ENCODE assay signal across 13 cellular contexts in genomic region chr22:24177456-24177855, GRCh38. TPM values are rescaled to one million over a fixed set of nuclear protein-coding genes. Genes with fewer than 3 reads are reported as not detected.
DNase-seq lines count a peak whose midpoint lies in the region; ATAC-seq and TF ChIP-seq lines count a peak whose summit lies in the region.
"Had no signal": no experiment of that assay in that cellular context is flagged by ENCODE, and none has a peak within 500 bp of the region (broad histone marks: within the 10 kb centered on the region; RNA-seq: fewer than 3 reads in every experiment).

No MANE protein-coding gene starts in this region.

- intact Hi-C loops in transverse colon (cut with DNase I; ENCODE audit: low total_unique reads), result no loop called here

- peaks cover 11 to 36% (median 24%) of the 10 kb centered on the region in 4 donors for H3K4me1 ChIP-seq in transverse colon
- H3K4me1 ChIP-seq: HAP-1 had no signal

- 90% methylated on average over 9 of the region's 10 CpGs; no CpG with 5 or more reads in 1 of the 2 donors for WGBS in transverse colon (ENCODE audit: low coverage in 1 of 2), 2 donors

- DNase-seq in WERI-Rb-1 (no peak), coronary artery (ENCODE audit: low spot score) (no peak), transverse colon (no peak), 8988T (no peak)
- DNase-seq in naive thymus-derived CD8-positive, alpha-beta T cell, result peak in 1 of 10 donors; percentile 1
- no peak for DNase-seq in activated naive CD8-positive, alpha-beta T cell treated with anti-CD3 and anti-CD28 coated beads for 36 hours
- DNase-seq: CD4-positive, alpha-beta T cell; MG63; NCI-H2081 treated with DMSO at 0.1 percent for 48 hours; PC-9 had no signal

- peak overlapping the region; percentile 20; the same call in 1 of the 2 replicates for H3K27ac ChIP-seq in WERI-Rb-1
- peak overlapping the region; percentile 81 to 97 for H3K27ac ChIP-seq in coronary artery
- peak overlapping the region; percentile 44 to 77 (median 61) for H3K27ac ChIP-seq in transverse colon
- H3K27ac ChIP-seq: PC-9 had no signal

- no peak for TF ChIP-seq POLR2A in transverse colon (IDR thresholded peaks at IDR 0.05)

- H3K36me3 ChIP-seq in WERI-Rb-1 (peaks cover 49% of the 10 kb centered on the region), transverse colon (peaks cover 0 to 5% (median 2%) of the 10 kb centered on the region in 4 donors)
- H3K36me3 ChIP-seq: HAP-1, MG63 had no signal

- H3K9me3 ChIP-seq in WERI-Rb-1 (ENCODE audit: severe bottlenecking), result no peaks in the 10 kb centered on the region
- H3K9me3 ChIP-seq in transverse colon, result no peaks in the 10 kb centered on the region
- H3K9me3 ChIP-seq: HAP-1, MG63 had no signal

- H3K4me3 ChIP-seq in WERI-Rb-1 (ENCODE audit: low read depth, low read length) (no peak overlapping the region), coronary artery (no peak overlapping the region), transverse colon (no peak overlapping the region)
- H3K4me3 ChIP-seq: HAP-1, MG63, PC-9 had no signal

- H3K27me3 ChIP-seq in WERI-Rb-1 (ENCODE audit: insufficient read depth, low read depth, severe bottlenecking), result no peaks in the 10 kb centered on the region
- H3K27me3 ChIP-seq in transverse colon, result no peaks in the 10 kb centered on the region
- H3K27me3 ChIP-seq: MG63 had no signal

- no peak for ATAC-seq in naive thymus-derived CD8-positive, alpha-beta T cell
- ATAC-seq in GM21360 (IDR thresholded peaks at IDR 0.05; ENCODE audit: unreplicated experiment), result no peak

- no peak for TF ChIP-seq CTCF in WERI-Rb-1 (IDR thresholded peaks at IDR 0.05; ENCODE audit: low read depth, low read length)
- TF ChIP-seq CTCF in coronary artery (IDR thresholded peaks at IDR 0.05), result no peak
- no peak for TF ChIP-seq CTCF in transverse colon (IDR thresholded peaks at IDR 0.05)

- H3K27ac Mint-ChIP-seq in naive thymus-derived CD8-positive, alpha-beta T cell, result peak overlapping the region in 6 of 10 donors; percentile 11 to 60 (median 42)
- H3K27ac Mint-ChIP-seq in activated naive CD8-positive, alpha-beta T cell treated with anti-CD3 and anti-CD28 coated beads for 36 hours, result no peak overlapping the region
- H3K27ac Mint-ChIP-seq: B cell; CD4-positive, alpha-beta T cell had no signal

- peaks cover 0 to 19% (median 4%) of the 10 kb centered on the region in 4 donors for H3K4me1 Mint-ChIP-seq in naive thymus-derived CD8-positive, alpha-beta T cell
- peaks cover 3% of the 10 kb centered on the region for H3K4me1 Mint-ChIP-seq in activated naive CD8-positive, alpha-beta T cell treated with anti-CD3 and anti-CD28 coated beads for 36 hours
- H3K4me1 Mint-ChIP-seq: B cell had no signal

- TF ChIP-seq EP300 in transverse colon (IDR thresholded peaks at IDR 0.05; ENCODE audit: low read depth), result no peak

- POLR2A ChIA-PET in naive thymus-derived CD8-positive, alpha-beta T cell (lab: Charles Lee), result interaction anchor here (0.8 to 1.4 kb wide), 4 partner anchors 17 to 47 kb away, joined by 3 to 4 read pairs (median 4); no protein-coding TSS in a partner anchor

- H3K9me3 Mint-ChIP-seq in naive thymus-derived CD8-positive, alpha-beta T cell, result no peaks in the 10 kb centered on the region
- H3K9me3 Mint-ChIP-seq in activated naive CD8-positive, alpha-beta T cell treated with anti-CD3 and anti-CD28 coated beads for 36 hours, result no peaks in the 10 kb centered on the region
- H3K9me3 Mint-ChIP-seq: CD4-positive, alpha-beta T cell had no signal

- in situ Hi-C loops in transverse colon (cut with MboI; ENCODE audit: low pct_ligation_motif_present in 1 of 4, low pct_unique_long_range_greater_than_20kb in 1 of 4, low sequenced_read_pairs in 3 of 4), result loop anchor here in 1 of 4 donors (10.0 kb wide), 1 partner anchor 73 kb away; no protein-coding TSS in a partner anchor

- no peak overlapping the region for H3K4me3 Mint-ChIP-seq in naive thymus-derived CD8-positive, alpha-beta T cell
- H3K4me3 Mint-ChIP-seq in activated naive CD8-positive, alpha-beta T cell treated with anti-CD3 and anti-CD28 coated beads for 36 hours, result no peak overlapping the region
- H3K4me3 Mint-ChIP-seq: B cell; CD4-positive, alpha-beta T cell had no signal

- peaks cover 0 to 46% (median 2%) of the 10 kb centered on the region in 3 donors for H3K36me3 Mint-ChIP-seq in naive thymus-derived CD8-positive, alpha-beta T cell
- peaks cover 2% of the 10 kb centered on the region for H3K36me3 Mint-ChIP-seq in activated naive CD8-positive, alpha-beta T cell treated with anti-CD3 and anti-CD28 coated beads for 36 hours

- H3K27me3 Mint-ChIP-seq in naive thymus-derived CD8-positive, alpha-beta T cell, result no peaks in the 10 kb centered on the region
- no peaks in the 10 kb centered on the region for H3K27me3 Mint-ChIP-seq in activated naive CD8-positive, alpha-beta T cell treated with anti-CD3 and anti-CD28 coated beads for 36 hours
- H3K27me3 Mint-ChIP-seq: B cell; CD4-positive, alpha-beta T cell had no signal

RNA-seq across cellular contexts. Expression of gene SUSD2, which starts 3.8 kb away (rescaled TPM):
- 1 to 10 TPM; 1.7 to 1.9 TPM for total RNA-seq in naive thymus-derived CD8-positive, alpha-beta T cell
- under 1 TPM in 2 of 3 donors, not detected in 1; 0.07 TPM for polyA plus RNA-seq in naive thymus-derived CD8-positive, alpha-beta T cell
- 10 to 100 TPM in 1 of 4 donors, 1 to 10 TPM in 2, under 1 TPM in 1; 0.37 to 67.7 (median 3.8) TPM for total RNA-seq in transverse colon
- under 1 TPM; 0.56 to 0.80 TPM for total RNA-seq in activated naive CD8-positive, alpha-beta T cell treated with anti-CD3 and anti-CD28 coated beads for 36 hours

Comparison
In these comparisons a context has a peak if more than half of its experiments do, and no peak if none do; other contexts are left out.
1. H3K27ac ChIP-seq: peak in every context shown above with its lines; median percentile 89 in coronary artery; 61 in transverse colon; 20 in WERI-Rb-1.